In genomic region chr7:142389544-142389943, GRCh38 we compare ENCODE assay signal across 29 cellular contexts.
DNase-seq lines count a peak whose midpoint lies in the region; ATAC-seq and TF ChIP-seq lines count a peak whose summit lies in the region.
"Had no signal": no experiment of that assay in that cellular context is flagged by ENCODE, and none has a peak within 500 bp of the region (broad histone marks: within the 10 kb centered on the region; RNA-seq: fewer than 3 reads in every experiment).

No MANE protein-coding gene starts in this region.

- no peak overlapping the region for H2AFZ ChIP-seq in Loucy (ENCODE audit: low read length)

- TF ChIP-seq POLR2A in gastroesophageal sphincter (IDR thresholded peaks at IDR 0.05), result no peak

- H3K9me3 Mint-ChIP-seq in naive thymus-derived CD4-positive, alpha-beta T cell, result no peaks in the 10 kb centered on the region
- H3K9me3 Mint-ChIP-seq: activated CD4-positive, alpha-beta T cell treated with anti-CD3 and anti-CD28 coated beads, Interleukin-2, amount 10 ng/mL, durations not matched to agents 24 days and 14 days; activated T-cell treated with anti-CD3 and anti-CD28 coated beads, Interleukin-2, amount 50 U/mL, for 72 hours; H9; mesothelial cell of epicardium; naive thymus-derived CD8-positive, alpha-beta T cell; WTC11 had no signal

- no peaks in the 10 kb centered on the region for H3K9me3 ChIP-seq in Loucy (ENCODE audit: insufficient read depth, low read depth, low read length)
- no peaks in the 10 kb centered on the region for H3K9me3 ChIP-seq in naive thymus-derived CD4-positive, alpha-beta T cell (ENCODE audit: control insufficient read depth in 2 of 3, low read length in 3 of 3)
- H3K9me3 ChIP-seq in gastroesophageal sphincter, result no peaks in the 10 kb centered on the region
- H3K9me3 ChIP-seq: psoas muscle, SK-N-SH, suprapubic skin, upper lobe of left lung had no signal

- H3K79me2 ChIP-seq in Loucy (ENCODE audit: insufficient read depth, low read length), result no peaks in the 10 kb centered on the region

- peaks cover 6% of the 10 kb centered on the region for H3F3A ChIP-seq in Loucy (ENCODE audit: low read depth)

- H3K27ac Mint-ChIP-seq in naive thymus-derived CD4-positive, alpha-beta T cell, result peak overlapping the region in 5 of 9 donors; percentile 6 to 59 (median 22)
- H3K27ac Mint-ChIP-seq: activated CD4-positive, alpha-beta T cell treated with anti-CD3 and anti-CD28 coated beads, Interleukin-2, amount 10 ng/mL, durations not matched to agents 24 days and 14 days; activated T-cell treated with anti-CD3 and anti-CD28 coated beads, Interleukin-2, amount 50 U/mL, for 72 hours; mesothelial cell of epicardium; WTC11 had no signal

- DNase-seq in NCI-H2171 treated with DMSO at 0.1 percent for 48 hours (lab: John Stamatoyannopoulos, UW) (peak; percentile 42), NCI-H2171 (lab: John Stamatoyannopoulos, UW) (no peak), choroid plexus epithelial cell (ENCODE audit: low read depth) (peak; percentile 37), SHP77 treated with DMSO at 0.1 percent for 48 hours (lab: John Stamatoyannopoulos, UW) (no peak), GDM1 (lab: John Stamatoyannopoulos, UW) (no peak)
- no peak for DNase-seq in naive thymus-derived CD4-positive, alpha-beta T cell
- DNase-seq: 8988T; activated CD4-positive, alpha-beta T cell treated with anti-CD3 and anti-CD28 coated beads, Interleukin-2, amount 10 ng/mL, durations not matched to agents 24 days and 14 days; activated T-cell treated with anti-CD3 and anti-CD28 coated beads, Interleukin-2, amount 50 U/mL, for 72 hours; anterior cingulate cortex; C1 segment of cervical spinal cord; COR-L47; H9; MV-4-11; naive thymus-derived CD8-positive, alpha-beta T cell; NCI-H1436; NCI-H2081 treated with DMSO at 0.1 percent for 48 hours; NCI-H345; NCI-H69; occipital lobe; psoas muscle; SK-N-SH; stimulated activated naive CD4-positive, alpha-beta T cell; upper lobe of left lung had no signal

- POLR2A ChIA-PET in naive thymus-derived CD4-positive, alpha-beta T cell (lab: Charles Lee), result no interaction called here

- no peak overlapping the region for H3K4me2 ChIP-seq in Loucy (ENCODE audit: low read depth, low read length, poor library complexity, severe bottlenecking)
- H3K4me2 ChIP-seq: SK-N-SH had no signal

- H3K27ac ChIP-seq in naive thymus-derived CD4-positive, alpha-beta T cell (ENCODE audit: low read depth, low read length), result no peak overlapping the region
- no peak overlapping the region for H3K27ac ChIP-seq in gastroesophageal sphincter
- H3K27ac ChIP-seq: psoas muscle, suprapubic skin, upper lobe of left lung had no signal

- no peak for ATAC-seq in naive thymus-derived CD4-positive, alpha-beta T cell
- no peak for ATAC-seq in gastroesophageal sphincter
- ATAC-seq: activated T-cell treated with anti-CD3 and anti-CD28 coated beads, Interleukin-2, amount 50 U/mL, for 72 hours; naive thymus-derived CD8-positive, alpha-beta T cell; psoas muscle; WTC11 had no signal

- no peak for TF ChIP-seq CTCF in Loucy (conservative IDR thresholded peaks at IDR 0.05; ENCODE audit: low read length)
- no peak for TF ChIP-seq CTCF in choroid plexus epithelial cell (conservative IDR thresholded peaks at IDR 0.05; ENCODE audit: low read depth, low read length)
- no peak for TF ChIP-seq CTCF in gastroesophageal sphincter (IDR thresholded peaks at IDR 0.05)

- peaks cover 67% of the 10 kb centered on the region for H3K4me1 ChIP-seq in Loucy (ENCODE audit: insufficient read depth, low read length, poor library complexity, severe bottlenecking)
- peaks cover 0 to 10% of the 10 kb centered on the region in 2 donors for H3K4me1 ChIP-seq in naive thymus-derived CD4-positive, alpha-beta T cell (ENCODE audit: control insufficient read depth in 2 of 2, insufficient read depth in 2 of 2, low read length in 2 of 2)
- H3K4me1 ChIP-seq in gastroesophageal sphincter, result no peaks in the 10 kb centered on the region
- H3K4me1 ChIP-seq: psoas muscle, suprapubic skin had no signal

- H3K4me1 Mint-ChIP-seq in naive thymus-derived CD4-positive, alpha-beta T cell, result peaks cover 10 to 17% (median 14%) of the 10 kb centered on the region in 7 donors

- CTCF ChIA-PET in naive thymus-derived CD4-positive, alpha-beta T cell (lab: Charles Lee), result interaction anchor here (1.1 kb wide), 1 partner anchor 10 kb away, joined by 4 read pairs; no protein-coding TSS in a partner anchor

- no peaks in the 10 kb centered on the region for H3K27me3 Mint-ChIP-seq in naive thymus-derived CD4-positive, alpha-beta T cell
- H3K27me3 Mint-ChIP-seq: naive thymus-derived CD8-positive, alpha-beta T cell had no signal

- no peaks in the 10 kb centered on the region for H3K9me2 ChIP-seq in Loucy (replicated peaks; ENCODE audit: low read depth, low read length)
- H3K9me2 ChIP-seq: SK-N-SH had no signal

- H3K27me3 ChIP-seq in Loucy (ENCODE audit: insufficient read depth, low read length, poor library complexity, severe bottlenecking) (no peaks in the 10 kb centered on the region), gastroesophageal sphincter (no peaks in the 10 kb centered on the region)
- H3K27me3 ChIP-seq in naive thymus-derived CD4-positive, alpha-beta T cell (ENCODE audit: control insufficient read depth in 2 of 2, insufficient read depth in 2 of 2, low read length in 2 of 2), result no peaks in the 10 kb centered on the region
- H3K27me3 ChIP-seq: suprapubic skin, upper lobe of left lung had no signal

- no peak overlapping the region for H3K4me3 ChIP-seq in Loucy (ENCODE audit: low read length, poor library complexity, severe bottlenecking)
- no peak overlapping the region for H3K4me3 ChIP-seq in choroid plexus epithelial cell (ENCODE audit: low read depth, low read length)
- no peak overlapping the region for H3K4me3 ChIP-seq in naive thymus-derived CD4-positive, alpha-beta T cell (ENCODE audit: low read length)
- H3K4me3 ChIP-seq in gastroesophageal sphincter, result no peak overlapping the region
- H3K4me3 ChIP-seq: psoas muscle, suprapubic skin, upper lobe of left lung had no signal

- TF ChIP-seq EP300 in gastroesophageal sphincter (IDR thresholded peaks at IDR 0.05), result no peak

- H4K20me1 ChIP-seq in Loucy (ENCODE audit: insufficient read depth, low read length, poor library complexity, severe bottlenecking), result no peaks in the 10 kb centered on the region

- H3K9ac ChIP-seq in Loucy (ENCODE audit: low read depth, low read length, poor library complexity, severe bottlenecking), result peak overlapping the region; percentile 88
- H3K9ac ChIP-seq: SK-N-SH had no signal

- H3K36me3 Mint-ChIP-seq in naive thymus-derived CD4-positive, alpha-beta T cell, result no peaks in the 10 kb centered on the region
- H3K36me3 Mint-ChIP-seq: mesothelial cell of epicardium; naive thymus-derived CD8-positive, alpha-beta T cell; WTC11 had no signal

- no peak overlapping the region for H3K4me3 Mint-ChIP-seq in naive thymus-derived CD4-positive, alpha-beta T cell
- H3K4me3 Mint-ChIP-seq: activated T-cell treated with anti-CD3 and anti-CD28 coated beads, Interleukin-2, amount 50 U/mL, for 72 hours; H9; mesothelial cell of epicardium; naive thymus-derived CD8-positive, alpha-beta T cell; WTC11 had no signal

- intact Hi-C loops in naive thymus-derived CD4-positive, alpha-beta T cell (cut with micrococcal nuclease), result loop anchor here in 1 of 2 donors (10.0 kb wide), 1 partner anchor 615 kb away; no protein-coding TSS in a partner anchor

- H3K36me3 ChIP-seq in Loucy (ENCODE audit: insufficient read depth, low read length), result no peaks in the 10 kb centered on the region
- H3K36me3 ChIP-seq in naive thymus-derived CD4-positive, alpha-beta T cell (ENCODE audit: control insufficient read depth in 2 of 3, insufficient read depth in 3 of 3, low read length in 3 of 3), result no peaks in the 10 kb centered on the region
- H3K36me3 ChIP-seq in gastroesophageal sphincter, result no peaks in the 10 kb centered on the region
- H3K36me3 ChIP-seq: suprapubic skin, upper lobe of left lung had no signal

- 40 to 66% methylated on average over 2 to 3 of the region's 7 CpGs for WGBS in gastroesophageal sphincter (ENCODE audit: low coverage in 1 of 2), 2 donors

Comparison
In these comparisons a context has a peak if more than half of its experiments do, and no peak if none do; other contexts are left out.
1. DNase-seq: peak in NCI-H2171 treated with DMSO at 0.1 percent for 48 hours (single experiment) and choroid plexus epithelial cell (single experiment); none in NCI-H2171 (single experiment), naive thymus-derived CD4-positive, alpha-beta T cell (0 of 9), SHP77 treated with DMSO at 0.1 percent for 48 hours (single experiment) and GDM1 (single experiment).